ENCODE assay signal across 12 cellular contexts in genomic region chr7:139681812-139682135, GRCh38.
DNase-seq lines count a peak whose midpoint lies in the region; ATAC-seq, FAIRE-seq and TF ChIP-seq lines count a peak whose summit lies in the region.
"Had no signal": no experiment of that assay in that cellular context is flagged by ENCODE, and none has a peak within 500 bp of the region (broad histone marks: within the 10 kb centered on the region; RNA-seq: fewer than 3 reads in every experiment).

No MANE protein-coding gene starts in this region.

- no peaks in the 10 kb centered on the region for H3K27me3 Mint-ChIP-seq in activated T-cell treated with anti-CD3 and anti-CD28 coated beads, Interleukin-2, amount 50 U/mL, for 4 hours (ENCODE audit: low read depth)
- H3K27me3 Mint-ChIP-seq in activated T-helper 1 cell treated with anti-CD3 and anti-CD28 coated beads, Interleukin-12 subunit alpha, Interleukin-12 subunit beta, Interleukin-2, Interleukin-4 antibody, amounts not matched to agents 30 ng/mL and 10 ng/mL and 1 ng/mL, durations not matched to agents 14 hours and 24 hours and 36 hours (ENCODE audit: insufficient read depth), result no peaks in the 10 kb centered on the region

- H3K4me1 Mint-ChIP-seq in activated T-cell treated with anti-CD3 and anti-CD28 coated beads, Interleukin-2, amount 50 U/mL, for 4 hours (ENCODE audit: low read depth), result peaks cover 45% of the 10 kb centered on the region
- peaks cover 54% of the 10 kb centered on the region for H3K4me1 Mint-ChIP-seq in activated T-helper 1 cell treated with anti-CD3 and anti-CD28 coated beads, Interleukin-12 subunit alpha, Interleukin-12 subunit beta, Interleukin-2, Interleukin-4 antibody, amounts not matched to agents 30 ng/mL and 10 ng/mL and 1 ng/mL, durations not matched to agents 14 hours and 24 hours and 36 hours (ENCODE audit: low read depth)

- ATAC-seq in activated T-cell treated with anti-CD3 and anti-CD28 coated beads, Interleukin-2, amount 50 U/mL, for 4 hours, result no peak
- ATAC-seq: left colon had no signal

- H3K4me3 Mint-ChIP-seq in activated T-cell treated with anti-CD3 and anti-CD28 coated beads, Interleukin-2, amount 50 U/mL, for 4 hours, result peak overlapping the region; percentile 53
- H3K4me3 Mint-ChIP-seq in activated T-helper 1 cell treated with anti-CD3 and anti-CD28 coated beads, Interleukin-12 subunit alpha, Interleukin-12 subunit beta, Interleukin-2, Interleukin-4 antibody, amounts not matched to agents 30 ng/mL and 10 ng/mL and 1 ng/mL, durations not matched to agents 14 hours and 24 hours and 36 hours, result peak overlapping the region; percentile 61

- peaks cover 0 to 5% of the 10 kb centered on the region in 2 donors for H3K9me3 ChIP-seq in kidney (ENCODE audit: control insufficient read depth in 1 of 2, low read length in 2 of 2)
- H3K9me3 ChIP-seq: esophagus squamous epithelium, sigmoid colon had no signal

- FAIRE-seq in kidney (lab: Jason Lieb, UNC), result no peak

- no peak for DNase-seq in activated T-cell treated with anti-CD3 and anti-CD28 coated beads, Interleukin-2, amount 50 U/mL, for 4 hours
- DNase-seq in activated T-cell treated with anti-CD3 and anti-CD28 coated beads for 4 hours (no peak), kidney (no peak), NCI-H446 (lab: John Stamatoyannopoulos, UW) (no peak), NCI-H345 treated with DMSO at 0.1 percent for 48 hours (lab: John Stamatoyannopoulos, UW; ENCODE audit: unreplicated experiment) (no peak), HK-2 (ENCODE audit: unreplicated experiment) (no peak)
- no peak for DNase-seq in activated T-helper 1 cell treated with anti-CD3 and anti-CD28 coated beads, Interleukin-12 subunit alpha, Interleukin-12 subunit beta, Interleukin-2, Interleukin-4 antibody, amounts not matched to agents 30 ng/mL and 10 ng/mL and 1 ng/mL, durations not matched to agents 14 hours and 24 hours and 36 hours (ENCODE audit: low spot score)
- DNase-seq: esophagus squamous epithelium, left colon, NCI-H446 treated with DMSO at 0.1 percent for 48 hours, sigmoid colon had no signal

- H3K27ac ChIP-seq in kidney (ENCODE audit: low read depth in 2 of 2, low read length in 2 of 2) (peak overlapping the region; percentile 86 to 96), temporal lobe (ENCODE audit: low read depth, low read length) (peak overlapping the region; percentile 79)

- H3K4me3 ChIP-seq in kidney (ENCODE audit: low read length in 2 of 2), result no peak overlapping the region
- H3K4me3 ChIP-seq: esophagus squamous epithelium, sigmoid colon had no signal

- no peaks in the 10 kb centered on the region for H3K36me3 ChIP-seq in kidney (ENCODE audit: control insufficient read depth in 1 of 2, insufficient read depth in 2 of 2, low read length in 2 of 2)
- H3K36me3 ChIP-seq: sigmoid colon had no signal

- H3K9me3 Mint-ChIP-seq in activated T-cell treated with anti-CD3 and anti-CD28 coated beads, Interleukin-2, amount 50 U/mL, for 4 hours, result peaks cover 7% of the 10 kb centered on the region
- H3K9me3 Mint-ChIP-seq in activated T-helper 1 cell treated with anti-CD3 and anti-CD28 coated beads, Interleukin-12 subunit alpha, Interleukin-12 subunit beta, Interleukin-2, Interleukin-4 antibody, amounts not matched to agents 30 ng/mL and 10 ng/mL and 1 ng/mL, durations not matched to agents 14 hours and 24 hours and 36 hours, result peaks cover 14% of the 10 kb centered on the region

- peaks cover 20% of the 10 kb centered on the region for H3K36me3 Mint-ChIP-seq in activated T-cell treated with anti-CD3 and anti-CD28 coated beads, Interleukin-2, amount 50 U/mL, for 4 hours (ENCODE audit: insufficient read depth)
- H3K36me3 Mint-ChIP-seq in activated T-helper 1 cell treated with anti-CD3 and anti-CD28 coated beads, Interleukin-12 subunit alpha, Interleukin-12 subunit beta, Interleukin-2, Interleukin-4 antibody, amounts not matched to agents 30 ng/mL and 10 ng/mL and 1 ng/mL, durations not matched to agents 14 hours and 24 hours and 36 hours (ENCODE audit: low read depth), result peaks cover 19% of the 10 kb centered on the region

- TF ChIP-seq CTCF in kidney (IDR thresholded peaks at IDR 0.05; ENCODE audit: borderline replicate concordance, extremely low read depth, insufficient read depth), result no peak

- H3K27ac Mint-ChIP-seq in activated T-helper 1 cell treated with anti-CD3 and anti-CD28 coated beads, Interleukin-12 subunit alpha, Interleukin-12 subunit beta, Interleukin-2, Interleukin-4 antibody, amounts not matched to agents 30 ng/mL and 10 ng/mL and 1 ng/mL, durations not matched to agents 14 hours and 24 hours and 36 hours, result peak overlapping the region; percentile 85

- intact Hi-C loops in activated T-helper 1 cell treated with anti-CD3 and anti-CD28 coated beads, Interleukin-12 subunit alpha, Interleukin-12 subunit beta, Interleukin-2, Interleukin-4 antibody, amounts not matched to agents 30 ng/mL and 10 ng/mL and 1 ng/mL, durations not matched to agents 14 hours and 24 hours and 36 hours (cut with micrococcal nuclease), result loop anchor here (1.0 to 10.0 kb wide), 13 partner anchors 8 to 1331 kb away; partner anchors contain the start of genes FMC1 and MRPS33
- intact Hi-C loops in kidney (cut with DNase I), result no loop called here

- peak overlapping the region in 1 of 2 donors; percentile 52 for H3K9ac ChIP-seq in kidney (ENCODE audit: low read length in 2 of 2)

- peaks cover 52 to 59% of the 10 kb centered on the region in 2 donors for H3K4me1 ChIP-seq in kidney (ENCODE audit: control insufficient read depth in 1 of 2, insufficient read depth in 1 of 2, low read depth in 1 of 2, low read length in 2 of 2)
